In the genomic region with DNA sequence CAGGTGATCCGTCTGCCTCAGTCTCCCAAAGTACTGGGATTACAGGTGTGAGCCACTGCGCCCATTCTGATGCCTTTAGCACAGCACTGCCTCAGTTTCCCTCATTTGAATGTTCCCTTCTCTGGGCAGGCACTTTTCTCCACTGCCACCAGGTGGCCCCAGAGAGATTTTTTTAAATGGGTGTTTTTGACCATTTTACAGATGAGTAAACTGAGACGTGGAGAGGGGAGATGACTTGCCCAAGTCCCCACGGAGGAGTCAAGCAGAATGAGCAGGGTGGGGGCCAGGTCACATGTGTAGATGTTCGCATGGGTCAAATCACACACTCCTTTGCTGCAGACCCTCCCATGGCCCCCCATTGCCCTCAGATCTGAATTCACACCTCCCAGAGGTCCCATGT, we compare ENCODE assay signal across 13 cellular contexts. TPM values are rescaled to one million over a fixed set of nuclear protein-coding genes. Genes with fewer than 3 reads are reported as not detected.
DNase-seq lines count a peak whose midpoint lies in the region; ATAC-seq, FAIRE-seq and TF ChIP-seq lines count a peak whose summit lies in the region.
"Had no signal": no experiment of that assay in that cellular context is flagged by ENCODE, and none has a peak within 500 bp of the region (broad histone marks: within the 10 kb centered on the region; RNA-seq: fewer than 3 reads in every experiment).

No MANE protein-coding gene starts in this region.

- H3K27me3 ChIP-seq in left ventricle myocardium inferior (ENCODE audit: low read depth) (peaks cover 95% of the 10 kb centered on the region), WERI-Rb-1 (ENCODE audit: insufficient read depth, low read depth, severe bottlenecking) (no peaks in the 10 kb centered on the region), keratinocyte (ENCODE audit: control insufficient read depth, extremely low read depth, insufficient read depth, low read length) (peaks cover 41% of the 10 kb centered on the region), upper lobe of right lung (peaks cover 56% of the 10 kb centered on the region)

- dilution Hi-C loops in keratinocyte (cut with MboI; ENCODE audit: extremely low pct_ligation_motif_present, low sequenced_read_pairs), result no loop called here

- H3K9me3 ChIP-seq in left ventricle myocardium inferior (replicated peaks) (peaks cover 11% of the 10 kb centered on the region), WERI-Rb-1 (ENCODE audit: severe bottlenecking) (no peaks in the 10 kb centered on the region), keratinocyte (ENCODE audit: control insufficient read depth, low read depth, low read length) (no peaks in the 10 kb centered on the region), upper lobe of right lung (no peaks in the 10 kb centered on the region)

- no peak overlapping the region for H3K9ac ChIP-seq in keratinocyte (ENCODE audit: control insufficient read depth, extremely low read depth, insufficient read depth, low read length)

- H3K36me3 ChIP-seq in left ventricle myocardium inferior, result no peaks in the 10 kb centered on the region
- H3K36me3 ChIP-seq in WERI-Rb-1, result no peaks in the 10 kb centered on the region
- H3K36me3 ChIP-seq in keratinocyte (ENCODE audit: control insufficient read depth in 2 of 2, extremely low read depth in 1 of 2, insufficient read depth in 2 of 2, low read length in 2 of 2), result no peaks in the 10 kb centered on the region
- no peaks in the 10 kb centered on the region for H3K36me3 ChIP-seq in upper lobe of right lung

- intact Hi-C loops in left ventricle myocardium inferior (cut with micrococcal nuclease) (no loop called here), Right ventricle myocardium superior (cut with DNase I) (no loop called here), upper lobe of right lung (cut with DNase I) (no loop called here)
- intact Hi-C loops in activated CD4-positive, alpha-beta memory T cell treated with anti-CD3 and anti-CD28 coated beads for 36 hours (cut with micrococcal nuclease), result no loop called here

- H3K27me3 Mint-ChIP-seq in activated CD4-positive, alpha-beta memory T cell treated with anti-CD3 and anti-CD28 coated beads for 36 hours, result peaks cover 71% of the 10 kb centered on the region

- no peak for FAIRE-seq in keratinocyte (lab: Jason Lieb, UNC)

- H3K4me2 ChIP-seq in keratinocyte (ENCODE audit: control insufficient read depth, extremely low read depth, insufficient read depth, low read depth, low read length), result no peak overlapping the region

- DNase-seq in left ventricle myocardium inferior (no peak), Right ventricle myocardium superior (no peak), WERI-Rb-1 (no peak), keratinocyte (ENCODE audit: low read depth, low spot score) (no peak), upper lobe of right lung (no peak), NCI-H2107 (lab: John Stamatoyannopoulos, UW) (no peak), NCI-H2196 treated with DMSO at 0.1 percent for 48 hours (lab: John Stamatoyannopoulos, UW; ENCODE audit: unreplicated experiment) (no peak)
- no peak for DNase-seq in activated CD4-positive, alpha-beta memory T cell treated with anti-CD3 and anti-CD28 coated beads for 36 hours
- DNase-seq: activated CD4-positive, alpha-beta T cell treated with anti-CD3 and anti-CD28 coated beads for 4 hours; NCI-H187 treated with DMSO at 0.1 percent for 48 hours; stimulated activated naive CD8-positive, alpha-beta T cell treated with anti-CD3 and anti-CD28 coated beads, Interleukin-15, amount 100 ng/mL, for 72 hours had no signal

- no peaks in the 10 kb centered on the region for H4K20me1 ChIP-seq in keratinocyte (ENCODE audit: control insufficient read depth, extremely low read depth, insufficient read depth, low read length)

- H3K9me1 ChIP-seq in keratinocyte (ENCODE audit: control insufficient read depth, extremely low read depth, insufficient read depth, low read length), result no peaks in the 10 kb centered on the region

- POLR2A ChIA-PET in activated CD4-positive, alpha-beta memory T cell treated with anti-CD3 and anti-CD28 coated beads for 36 hours (lab: Charles Lee), result no interaction called here

- peaks cover 2% of the 10 kb centered on the region for H3K9me3 Mint-ChIP-seq in activated CD4-positive, alpha-beta memory T cell treated with anti-CD3 and anti-CD28 coated beads for 36 hours

- H3K27ac Mint-ChIP-seq in activated CD4-positive, alpha-beta memory T cell treated with anti-CD3 and anti-CD28 coated beads for 36 hours, result no peak overlapping the region
- H3K27ac Mint-ChIP-seq: stimulated activated naive CD8-positive, alpha-beta T cell treated with anti-CD3 and anti-CD28 coated beads, Interleukin-15, amount 100 ng/mL, for 72 hours had no signal

- TF ChIP-seq CTCF in left ventricle myocardium inferior (IDR thresholded peaks at IDR 0.05; ENCODE audit: borderline replicate concordance) (peak; percentile 43), WERI-Rb-1 (IDR thresholded peaks at IDR 0.05; ENCODE audit: low read depth, low read length) (0 out of 2 replicates have a peak, but pooled peaks have one; percentile 26), keratinocyte (optimal IDR thresholded peaks at IDR 0.05 in 1 of 3, IDR thresholded peaks at IDR 0.05 in 1 of 3, conservative IDR thresholded peaks at IDR 0.05 in 1 of 3; ENCODE audit: extremely low read depth in 1 of 3, insufficient read depth in 2 of 3, low read length in 3 of 3) (peak; percentile 27 to 52 (median 46)), upper lobe of right lung (IDR thresholded peaks at IDR 0.05) (peak; percentile 45)

- no peaks in the 10 kb centered on the region for H3K79me2 ChIP-seq in keratinocyte (ENCODE audit: control insufficient read depth, insufficient read depth, low read length)

- H3K4me3 ChIP-seq in left ventricle myocardium inferior (no peak overlapping the region), WERI-Rb-1 (ENCODE audit: low read depth, low read length) (no peak overlapping the region), keratinocyte (ENCODE audit: control insufficient read depth in 2 of 3, extremely low read depth in 1 of 3, insufficient read depth in 2 of 3, low read depth in 1 of 3, low read length in 3 of 3) (no peak overlapping the region), upper lobe of right lung (no peak overlapping the region)

- H3K36me3 Mint-ChIP-seq in activated CD4-positive, alpha-beta memory T cell treated with anti-CD3 and anti-CD28 coated beads for 36 hours, result no peaks in the 10 kb centered on the region

- no peak overlapping the region for H3K4me3 Mint-ChIP-seq in activated CD4-positive, alpha-beta memory T cell treated with anti-CD3 and anti-CD28 coated beads for 36 hours
- H3K4me3 Mint-ChIP-seq: stimulated activated naive CD8-positive, alpha-beta T cell treated with anti-CD3 and anti-CD28 coated beads, Interleukin-15, amount 100 ng/mL, for 72 hours had no signal

- ATAC-seq in Right ventricle myocardium superior (ENCODE audit: poor library complexity) (no peak), upper lobe of right lung (no peak)
- ATAC-seq: Panc1; stimulated activated naive CD8-positive, alpha-beta T cell treated with anti-CD3 and anti-CD28 coated beads, Interleukin-15, amount 100 ng/mL, for 72 hours had no signal

- no peak overlapping the region for H2AFZ ChIP-seq in keratinocyte (ENCODE audit: control insufficient read depth, low read length)

- peaks cover 49% of the 10 kb centered on the region for H3K4me1 ChIP-seq in left ventricle myocardium inferior
- peaks cover 4% of the 10 kb centered on the region for H3K4me1 ChIP-seq in keratinocyte (ENCODE audit: control insufficient read depth, extremely low read depth, insufficient read depth, low read length)
- peaks cover 11% of the 10 kb centered on the region for H3K4me1 ChIP-seq in upper lobe of right lung

- peaks cover 16% of the 10 kb centered on the region for H3K4me1 Mint-ChIP-seq in activated CD4-positive, alpha-beta memory T cell treated with anti-CD3 and anti-CD28 coated beads for 36 hours (ENCODE audit: low read depth)

- CTCF ChIA-PET in activated CD4-positive, alpha-beta memory T cell treated with anti-CD3 and anti-CD28 coated beads for 36 hours (lab: Charles Lee), result interaction anchor here (0.7 to 1.3 kb wide), 3 partner anchors 22 to 177 kb away, joined by 3 to 4 read pairs (median 3); no protein-coding TSS in a partner anchor

- H3K27ac ChIP-seq in left ventricle myocardium inferior (replicated peaks) (no peak overlapping the region), WERI-Rb-1 (no peak overlapping the region), keratinocyte (ENCODE audit: control insufficient read depth, insufficient read depth, low read length) (no peak overlapping the region), upper lobe of right lung (no peak overlapping the region)
- H3K27ac ChIP-seq: C4-2B had no signal

RNA-seq across cellular contexts. Expression of a gene that starts 3.2 kb away (rescaled TPM):
- total RNA-seq in left ventricle myocardium inferior (2.4 TPM), Right ventricle myocardium superior (1.8 TPM), upper lobe of right lung (7.6 TPM)
- 0.03 TPM in 1 of 3 replicates, not detected in the others for polyA plus RNA-seq in keratinocyte
- polyA plus RNA-seq in keratinocyte (2011; ENCODE audit: low read depth), result not detected
- polyA plus RNA-seq in keratinocyte (2011; cell fraction: cytosol; rRNA removed), result not detected in 2 replicates
- 0.20 and 0.31 TPM in 2 replicates for polyA plus RNA-seq in keratinocyte (2011; cell fraction: nucleus; rRNA removed)
- not detected in 2 replicates for polyA plus RNA-seq in keratinocyte (2012; ENCODE audit: low replicate concordance)
- not detected in 3 replicates for polyA minus RNA-seq in keratinocyte
- not detected for polyA minus RNA-seq in keratinocyte (2011; cell fraction: cytosol; rRNA and poly(A)+ RNA removed)
- polyA minus RNA-seq in keratinocyte (2011; cell fraction: nucleus; rRNA and poly(A)+ RNA removed), result not detected in 2 replicates
- total RNA-seq in activated CD4-positive, alpha-beta memory T cell treated with anti-CD3 and anti-CD28 coated beads for 36 hours, result not detected

RNA-seq across cellular contexts. Expression of a gene that starts 25.6 kb away (rescaled TPM):
- total RNA-seq in left ventricle myocardium inferior, result 37.4 TPM
- 26.7 TPM for total RNA-seq in Right ventricle myocardium superior
- 0.30 to 0.92 TPM (median 0.56 TPM) in 3 replicates for polyA plus RNA-seq in keratinocyte
- polyA plus RNA-seq in keratinocyte (2011; ENCODE audit: low read depth), result 0.46 TPM
- polyA plus RNA-seq in keratinocyte (2011; cell fraction: cytosol; rRNA removed), result 0.46 and 0.86 TPM in 2 replicates
- polyA plus RNA-seq in keratinocyte (2011; cell fraction: nucleus; rRNA removed), result 0.55 and 0.56 TPM in 2 replicates
- polyA plus RNA-seq in keratinocyte (2012; ENCODE audit: low replicate concordance), result 0.62 and 1.0 TPM in 2 replicates
- 0.48 to 6.9 TPM (median 4.0 TPM) in 3 replicates for polyA minus RNA-seq in keratinocyte
- polyA minus RNA-seq in keratinocyte (2011; cell fraction: cytosol; rRNA and poly(A)+ RNA removed), result 2.1 TPM
- polyA minus RNA-seq in keratinocyte (2011; cell fraction: nucleus; rRNA and poly(A)+ RNA removed), result 0.39 and 0.42 TPM in 2 replicates
- 1.9 TPM for total RNA-seq in upper lobe of right lung
- 1 to 10 TPM; 3.9 to 4.3 TPM for total RNA-seq in activated CD4-positive, alpha-beta memory T cell treated with anti-CD3 and anti-CD28 coated beads for 36 hours

RNA-seq across cellular contexts. Expression of a gene that starts 36.5 kb away (rescaled TPM):
- total RNA-seq in left ventricle myocardium inferior, result 12.5 TPM
- 9.4 TPM for total RNA-seq in Right ventricle myocardium superior
- polyA plus RNA-seq in keratinocyte, result 26.3 to 39.8 TPM (median 26.8 TPM) in 3 replicates
- 1.7 TPM for polyA plus RNA-seq in keratinocyte (2011; ENCODE audit: low read depth)
- polyA plus RNA-seq in keratinocyte (2011; cell fraction: cytosol; rRNA removed), result 32.5 and 45.0 TPM in 2 replicates
- polyA plus RNA-seq in keratinocyte (2011; cell fraction: nucleus; rRNA removed), result 19.1 and 29.2 TPM in 2 replicates
- 15.8 and 27.7 TPM in 2 replicates for polyA plus RNA-seq in keratinocyte (2012; ENCODE audit: low replicate concordance)
- polyA minus RNA-seq in keratinocyte, result 22.0 to 49.3 TPM (median 47.2 TPM) in 3 replicates
- 34.1 TPM for polyA minus RNA-seq in keratinocyte (2011; cell fraction: cytosol; rRNA and poly(A)+ RNA removed)
- 10.8 and 12.0 TPM in 2 replicates for polyA minus RNA-seq in keratinocyte (2011; cell fraction: nucleus; rRNA and poly(A)+ RNA removed)
- total RNA-seq in upper lobe of right lung, result 8.2 TPM
- 1 to 10 TPM; 6.4 to 7.3 TPM for total RNA-seq in activated CD4-positive, alpha-beta memory T cell treated with anti-CD3 and anti-CD28 coated beads for 36 hours

RNA-seq across cellular contexts. Expression of a gene that starts 44.8 kb away (rescaled TPM):
- total RNA-seq in left ventricle myocardium inferior (0.49 TPM), Right ventricle myocardium superior (0.35 TPM), upper lobe of right lung (4.9 TPM)
- 0.02 to 0.06 TPM in 2 of 3 replicates, not detected in the other for polyA plus RNA-seq in keratinocyte
- polyA plus RNA-seq in keratinocyte (2011; ENCODE audit: low read depth), result not detected
- polyA plus RNA-seq in keratinocyte (2011; cell fraction: cytosol; rRNA removed), result not detected in 2 replicates
- 0.69 and 3.8 TPM in 2 replicates for polyA plus RNA-seq in keratinocyte (2011; cell fraction: nucleus; rRNA removed)
- 0.02 and 0.34 TPM in 2 replicates for polyA plus RNA-seq in keratinocyte (2012; ENCODE audit: low replicate concordance)
- polyA minus RNA-seq in keratinocyte, result 0.26 to 0.46 TPM in 2 of 3 replicates, not detected in the other
- polyA minus RNA-seq in keratinocyte (2011; cell fraction: cytosol; rRNA and poly(A)+ RNA removed), result not detected
- polyA minus RNA-seq in keratinocyte (2011; cell fraction: nucleus; rRNA and poly(A)+ RNA removed), result 0.84 and 2.8 TPM in 2 replicates
- under 1 TPM; 0.36 to 0.39 TPM for total RNA-seq in activated CD4-positive, alpha-beta memory T cell treated with anti-CD3 and anti-CD28 coated beads for 36 hours

RNA-seq across cellular contexts. Expression of a gene that starts 51.9 kb away (rescaled TPM):
- total RNA-seq in left ventricle myocardium inferior (107 TPM), Right ventricle myocardium superior (107 TPM), upper lobe of right lung (204 TPM)
- 17.2 to 36.7 TPM (median 20.7 TPM) in 3 replicates for polyA plus RNA-seq in keratinocyte
- 36.2 TPM for polyA plus RNA-seq in keratinocyte (2011; ENCODE audit: low read depth)
- polyA plus RNA-seq in keratinocyte (2011; cell fraction: cytosol; rRNA removed), result 13.4 and 56.6 TPM in 2 replicates
- polyA plus RNA-seq in keratinocyte (2011; cell fraction: nucleus; rRNA removed), result 31.1 and 77.4 TPM in 2 replicates
- polyA plus RNA-seq in keratinocyte (2012; ENCODE audit: low replicate concordance), result 25.3 and 35.2 TPM in 2 replicates
- polyA minus RNA-seq in keratinocyte, result 8.8 to 21.5 TPM (median 11.9 TPM) in 3 replicates
- 116 TPM for polyA minus RNA-seq in keratinocyte (2011; cell fraction: cytosol; rRNA and poly(A)+ RNA removed)
- polyA minus RNA-seq in keratinocyte (2011; cell fraction: nucleus; rRNA and poly(A)+ RNA removed), result 81.8 and 91.2 TPM in 2 replicates
- 100 to 1,000 TPM; 232 to 236 TPM for total RNA-seq in activated CD4-positive, alpha-beta memory T cell treated with anti-CD3 and anti-CD28 coated beads for 36 hours
